Comparison of ENCODE assay signal across 9 cellular contexts in genomic region chr22:36335621-36336020, GRCh38. TPM values are rescaled to one million over a fixed set of nuclear protein-coding genes. Genes with fewer than 3 reads are reported as not detected.
DNase-seq lines count a peak whose midpoint lies in the region; ATAC-seq and TF ChIP-seq lines count a peak whose summit lies in the region.
"Had no signal": no experiment of that assay in that cellular context is flagged by ENCODE, and none has a peak within 500 bp of the region (broad histone marks: within the 10 kb centered on the region; RNA-seq: fewer than 3 reads in every experiment).

No MANE protein-coding gene starts in this region.

- TF ChIP-seq POLR2A in esophagus squamous epithelium (IDR thresholded peaks at IDR 0.05) = no peak
- no peak for TF ChIP-seq POLR2A in sigmoid colon (IDR thresholded peaks at IDR 0.05)

- peaks cover 82% of the 10 kb centered on the region for H3K4me1 Mint-ChIP-seq in T-helper 1 cell treated with Interleukin-12 subunit alpha and Interleukin-12 subunit beta and Interleukin-4 antibody, amounts not matched to agents 30 μg/mL and 1 μg/mL, for 36 hours (ENCODE audit: low read depth)

- H3K36me3 Mint-ChIP-seq in T-helper 1 cell treated with Interleukin-12 subunit alpha and Interleukin-12 subunit beta and Interleukin-4 antibody, amounts not matched to agents 30 μg/mL and 1 μg/mL, for 36 hours (ENCODE audit: low read depth) = peaks cover 61% of the 10 kb centered on the region

- no peak overlapping the region for H3K9ac ChIP-seq in DND-41 (ENCODE audit: low read depth, low read length)

- H3K27ac ChIP-seq in DND-41 (ENCODE audit: low read length) (peak overlapping the region; percentile 91), esophagus squamous epithelium (peak overlapping the region; percentile 92 to 100 (median 98)), sigmoid colon (peak overlapping the region; percentile 96 to 100 (median 99))

- H3K4me1 ChIP-seq in DND-41 (ENCODE audit: insufficient read depth, low read length) (peaks cover 50% of the 10 kb centered on the region), esophagus squamous epithelium (peaks cover 74 to 100% (median 83%) of the 10 kb centered on the region in 3 donors), sigmoid colon (peaks cover 4 to 100% (median 100%) of the 10 kb centered on the region in 4 donors)

- DNase-seq in DND-41 = no peak
- no peak for DNase-seq in esophagus squamous epithelium (lab: John Stamatoyannopoulos, UW)
- no peak for DNase-seq in sigmoid colon
- DNase-seq in NCI-H187 treated with DMSO at 0.1 percent for 48 hours (lab: John Stamatoyannopoulos, UW) = no peak
- no peak for DNase-seq in activated effector memory CD4-positive, alpha-beta T cell treated with anti-CD3 and anti-CD28 coated beads, Interleukin-2, amount 50 U/mL, for 16 hours
- DNase-seq: NCI-H1930 had no signal

- H3K27me3 ChIP-seq in DND-41 (ENCODE audit: insufficient read depth, low read length, poor library complexity) = no peaks in the 10 kb centered on the region
- H3K27me3 ChIP-seq in esophagus squamous epithelium = no peaks in the 10 kb centered on the region
- no peaks in the 10 kb centered on the region for H3K27me3 ChIP-seq in sigmoid colon

- TF ChIP-seq EP300 in sigmoid colon (IDR thresholded peaks at IDR 0.05) = no peak

- H3K4me2 ChIP-seq in DND-41 (ENCODE audit: insufficient read depth, low read length) = no peak overlapping the region

- TF ChIP-seq CTCF in DND-41 (IDR thresholded peaks at IDR 0.05; ENCODE audit: borderline replicate concordance, extremely low read depth, low read length, poor library complexity, severe bottlenecking) = no peak
- TF ChIP-seq CTCF in esophagus squamous epithelium (IDR thresholded peaks at IDR 0.05) = no peak
- TF ChIP-seq CTCF in sigmoid colon (IDR thresholded peaks at IDR 0.05) = no peak

- ATAC-seq in DND-41 (ENCODE audit: insufficient read depth, low read depth) (no peak), GM19455 (IDR thresholded peaks at IDR 0.05; ENCODE audit: unreplicated experiment) (no peak), HG02610 (IDR thresholded peaks at IDR 0.05; ENCODE audit: unreplicated experiment) (no peak)

- H3K27ac Mint-ChIP-seq in T-helper 1 cell treated with Interleukin-12 subunit alpha and Interleukin-12 subunit beta and Interleukin-4 antibody, amounts not matched to agents 30 μg/mL and 1 μg/mL, for 36 hours = peak overlapping the region; percentile 100

- no peak overlapping the region for H2AFZ ChIP-seq in DND-41 (ENCODE audit: low read depth, low read length)

- H3K9me3 ChIP-seq in DND-41 (ENCODE audit: insufficient read depth, low read length, severe bottlenecking) = no peaks in the 10 kb centered on the region
- no peaks in the 10 kb centered on the region for H3K9me3 ChIP-seq in esophagus squamous epithelium
- no peaks in the 10 kb centered on the region for H3K9me3 ChIP-seq in sigmoid colon

- no peaks in the 10 kb centered on the region for H3K27me3 Mint-ChIP-seq in T-helper 1 cell treated with Interleukin-12 subunit alpha and Interleukin-12 subunit beta and Interleukin-4 antibody, amounts not matched to agents 30 μg/mL and 1 μg/mL, for 36 hours (ENCODE audit: low read depth)

- no peaks in the 10 kb centered on the region for H3K9me3 Mint-ChIP-seq in T-helper 1 cell treated with Interleukin-12 subunit alpha and Interleukin-12 subunit beta and Interleukin-4 antibody, amounts not matched to agents 30 μg/mL and 1 μg/mL, for 36 hours

- WGBS in esophagus squamous epithelium, 2 donors = 25 to 29% methylated on average over 5 to 7 of the region's 9 CpGs
- WGBS in sigmoid colon, 2 donors = 66 to 75% methylated on average over 9 of the region's 9 CpGs

- H3K36me3 ChIP-seq in DND-41 (ENCODE audit: insufficient read depth, low read length) (peaks cover 92% of the 10 kb centered on the region), esophagus squamous epithelium (peaks cover 17 to 60% (median 33%) of the 10 kb centered on the region in 3 donors), sigmoid colon (peaks cover 1 to 59% (median 32%) of the 10 kb centered on the region in 4 donors)

- H3K4me3 ChIP-seq in DND-41 (ENCODE audit: low read depth in 1 of 2, low read length in 2 of 2) (no peak overlapping the region), esophagus squamous epithelium (peak overlapping the region in 1 of 4 donors; percentile 12), sigmoid colon (no peak overlapping the region)

- H3K4me3 Mint-ChIP-seq in T-helper 1 cell treated with Interleukin-12 subunit alpha and Interleukin-12 subunit beta and Interleukin-4 antibody, amounts not matched to agents 30 μg/mL and 1 μg/mL, for 36 hours = peak overlapping the region; percentile 90

- intact Hi-C loops in esophagus squamous epithelium (cut with DNase I) = no loop called here
- intact Hi-C loops in sigmoid colon (cut with DNase I) = no loop called here

- peaks cover 42% of the 10 kb centered on the region for H4K20me1 ChIP-seq in DND-41 (ENCODE audit: insufficient read depth, low read length)

- peaks cover 82% of the 10 kb centered on the region for H3K79me2 ChIP-seq in DND-41 (ENCODE audit: insufficient read depth, low read length)

RNA-seq across cellular contexts. Expression of gene MYH9, which starts 52.1 kb away (rescaled TPM):
- total RNA-seq in esophagus squamous epithelium = 100 to 1,000 TPM; 216 to 339 (median 246) TPM
- 100 to 1,000 TPM; 147 to 273 (median 184) TPM for total RNA-seq in sigmoid colon
- polyA plus RNA-seq in sigmoid colon = 100 to 1,000 TPM in 1 of 3 donors, 10 to 100 TPM in 2; 63.7 to 307 (median 88.3) TPM
